In the genomic region with DNA sequence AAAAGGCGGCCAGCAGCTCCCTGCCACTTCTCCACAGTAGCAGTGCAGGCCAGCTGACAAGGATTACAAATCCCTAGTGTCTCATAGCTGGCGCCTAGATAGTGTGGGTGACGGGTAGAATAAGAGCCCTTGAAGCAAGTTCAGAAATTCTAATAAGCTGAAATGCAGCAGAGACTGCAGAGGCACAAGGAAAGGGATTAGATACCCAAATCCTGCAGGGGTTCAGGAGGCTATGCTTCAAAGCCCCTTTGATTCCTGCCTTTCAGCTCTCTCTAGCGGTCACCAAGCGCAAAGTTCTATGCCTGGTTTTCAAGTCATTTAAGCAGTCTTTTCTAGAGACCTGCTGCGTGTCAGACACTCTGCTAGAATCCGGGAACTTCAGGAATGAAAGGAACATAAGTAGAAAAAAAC, we compare ENCODE assay signal across 8 cellular contexts.
DNase-seq lines count a peak whose midpoint lies in the region; ATAC-seq, FAIRE-seq and TF ChIP-seq lines count a peak whose summit lies in the region.

No MANE protein-coding gene starts in this region.

- H3K36me3 ChIP-seq in GM23248 (ENCODE audit: low read depth): no peaks in the 10 kb centered on the region
- H3K36me3 ChIP-seq in GM12878 (ENCODE audit: control insufficient read depth in 2 of 2, insufficient read depth in 2 of 2, low read length in 1 of 2): no peaks in the 10 kb centered on the region
- H3K36me3 ChIP-seq in hepatocyte (replicated peaks; ENCODE audit: insufficient read depth, low read depth): no peaks in the 10 kb centered on the region

- no peak for TF ChIP-seq POLR2A in GM12878 (IDR thresholded peaks at IDR 0.05; ENCODE audit: low read depth, low read length)

- no peaks in the 10 kb centered on the region for H4K20me1 ChIP-seq in GM23248 (ENCODE audit: insufficient read depth)
- H4K20me1 ChIP-seq in GM12878 (ENCODE audit: control insufficient read depth, insufficient read depth): no peaks in the 10 kb centered on the region
- no peaks in the 10 kb centered on the region for H4K20me1 ChIP-seq in hepatocyte (ENCODE audit: insufficient read depth, poor library complexity, severe bottlenecking)

- H3K4me2 ChIP-seq in GM23248 (ENCODE audit: unreplicated experiment): peak overlapping the region; percentile 77
- peak overlapping the region; percentile 85; the same call in 1 of the 2 replicates for H3K4me2 ChIP-seq in GM12878 (ENCODE audit: control insufficient read depth, insufficient read depth)
- H3K4me2 ChIP-seq in hepatocyte: peak overlapping the region; percentile 91

- POLR2A ChIA-PET in GM12878 (lab: Charles Lee): no interaction called here

- H2AFZ ChIP-seq in GM23248: peak overlapping the region; percentile 52
- H2AFZ ChIP-seq in GM12878 (ENCODE audit: control insufficient read depth, low read depth, low read length): peak overlapping the region; percentile 69
- peak overlapping the region; percentile 55 for H2AFZ ChIP-seq in hepatocyte

- RAD21 ChIA-PET in GM12878 (lab: Charles Lee; ENCODE audit: unreplicated experiment): interaction anchor here (0.8 to 1.5 kb wide), 4 partner anchors 11 to 151 kb away, joined by 3 to 5 read pairs (median 4); a partner anchor contains a TSS

- TF ChIP-seq CTCF in GM12878 (IDR thresholded peaks at IDR 0.05 in 2 of 3, conservative IDR thresholded peaks at IDR 0.05 in 1 of 3; ENCODE audit: control insufficient read depth in 2 of 3, extremely low read depth in 1 of 3, insufficient read depth in 1 of 3, low read depth in 3 of 3, low read length in 3 of 3) (peak; percentile 37 to 49 (median 43); a peak in 5 of 6 replicates), hepatocyte (IDR thresholded peaks at IDR 0.05; ENCODE audit: poor library complexity) (peak; percentile 50)

- H3K9me3 ChIP-seq in GM23248 (ENCODE audit: low read depth): no peaks in the 10 kb centered on the region
- H3K9me3 ChIP-seq in GM12878 (replicated peaks; ENCODE audit: control insufficient read depth, insufficient read depth, low read length): no peaks in the 10 kb centered on the region
- H3K9me3 ChIP-seq in hepatocyte (ENCODE audit: low read depth): no peaks in the 10 kb centered on the region

- in situ Hi-C loops in GM23248 (cut with MboI) (no loop called here), GM12878 (cut with MboI) (no loop called here)

- peaks cover 25% of the 10 kb centered on the region; the same call in 1 of the 2 replicates for H3F3A ChIP-seq in GM23248 (ENCODE audit: insufficient read depth)

- WGBS in GM23248 (ENCODE audit: low coverage in 1 of 2, low lambda C conversion rate in 2 of 2, missing lambda C conversion rate in 2 of 2), 2 experiments: 0 to 5% methylated on average over 7 of the region's 7 CpGs
- WGBS in GM12878 (ENCODE audit: insufficient coverage, insufficient replicate concordance, low lambda C conversion rate, missing lambda C conversion rate): 14% methylated on average over 7 of the region's 7 CpGs
- 24% methylated on average over 7 of the region's 7 CpGs for WGBS in hepatocyte (ENCODE audit: low lambda C conversion rate, missing lambda C conversion rate)

- DNase-seq in DMS114 treated with DMSO at 0.1 percent for 48 hours (lab: John Stamatoyannopoulos, UW; ENCODE audit: unreplicated experiment): peak; percentile 51
- peak; percentile 65 for DNase-seq in GM23248
- peak; percentile 93 to 98 for DNase-seq in NCI-H524 (lab: John Stamatoyannopoulos, UW)
- no peak for DNase-seq in GM12878 (ENCODE audit: low read depth, low spot score)
- DNase-seq in hepatocyte (ENCODE audit: low spot score): peak; percentile 62
- DNase-seq in retina: peak; percentile 67

- peak overlapping the region; percentile 81 for H3K9ac ChIP-seq in GM23248
- no peak overlapping the region for H3K9ac ChIP-seq in GM12878 (ENCODE audit: control insufficient read depth, insufficient read depth, low read length)

- H3K4me3 ChIP-seq in GM23248 (peak overlapping the region; percentile 68), GM12878 (peak overlapping the region; percentile 63; the same call in 1 of the 2 replicates), hepatocyte (peak overlapping the region; percentile 41)

- H3K27me3 ChIP-seq in GM23248 (replicated peaks; ENCODE audit: insufficient read depth) (no peaks in the 10 kb centered on the region), GM12878 (replicated peaks in 1 of 2; ENCODE audit: control insufficient read depth in 2 of 2, insufficient read depth in 2 of 2, low read length in 1 of 2) (no peaks in the 10 kb centered on the region), hepatocyte (no peaks in the 10 kb centered on the region)

- intact Hi-C loops in GM12878 (cut with micrococcal nuclease; ENCODE audit: unreplicated experiment): no loop called here

- FAIRE-seq in GM12878 (lab: Jason Lieb, UNC): no peak

- CTCF ChIA-PET in GM12878 (lab: Yijun Ruan, JAX): interaction anchor here (0.9 to 2.6 kb wide), 9 partner anchors 12 to 156 kb away, joined by 3 to 21 read pairs (median 3); no protein-coding TSS in a partner anchor

- TF ChIP-seq EP300 in GM12878 (IDR thresholded peaks at IDR 0.05; ENCODE audit: borderline replicate concordance in 1 of 2, control insufficient read depth in 1 of 2, low read depth in 2 of 2, low read length in 2 of 2): no peak

- ATAC-seq in GM12878: peak; percentile 43
- no peak for ATAC-seq in GM18498 (IDR thresholded peaks at IDR 0.05; ENCODE audit: unreplicated experiment)
- no peak for ATAC-seq in HG03095 (IDR thresholded peaks at IDR 0.05; ENCODE audit: unreplicated experiment)

- H3K4me1 ChIP-seq in GM23248 (ENCODE audit: insufficient read depth) (peaks cover 21% of the 10 kb centered on the region), GM12878 (ENCODE audit: control insufficient read depth, insufficient read depth, low read length) (peaks cover 6% of the 10 kb centered on the region), hepatocyte (ENCODE audit: insufficient read depth) (no peaks in the 10 kb centered on the region)

- H3K79me2 ChIP-seq in GM23248 (ENCODE audit: insufficient read depth) (no peaks in the 10 kb centered on the region), GM12878 (ENCODE audit: control insufficient read depth, insufficient read depth, low read length) (no peaks in the 10 kb centered on the region), hepatocyte (no peaks in the 10 kb centered on the region)

- H3K27ac ChIP-seq in GM23248: peak overlapping the region; percentile 80
- no peak overlapping the region for H3K27ac ChIP-seq in GM12878 (ENCODE audit: control insufficient read depth, insufficient read depth)
- H3K27ac ChIP-seq in hepatocyte: peak overlapping the region; percentile 94

- SMC1A ChIA-PET in GM12878 (lab: Charles Lee; ENCODE audit: uncharacterized antibody, unreplicated experiment): interaction anchor here (0.9 to 1.5 kb wide), 5 partner anchors 12 to 46 kb away, joined by 3 to 8 read pairs (median 3); no protein-coding TSS in a partner anchor

- BruUV-seq in GM12878 (replicated peaks; lab: Mats Ljungman, UMichigan): no TSS peak

- TF ChIP-seq RAD21 in GM12878 (IDR thresholded peaks at IDR 0.05; ENCODE audit: insufficient read depth, low read depth, low read length): peak; percentile 66

- H3K9me2 ChIP-seq in GM23248 (ENCODE audit: insufficient read depth) (no peaks in the 10 kb centered on the region), hepatocyte (replicated peaks; ENCODE audit: insufficient read depth) (no peaks in the 10 kb centered on the region)

TF ChIP-seq in GM12878, 131 proteins besides CTCF, POLR2A, EP300 and RAD21 (continues in another document):
- TF ChIP-seq, protein P1, sequence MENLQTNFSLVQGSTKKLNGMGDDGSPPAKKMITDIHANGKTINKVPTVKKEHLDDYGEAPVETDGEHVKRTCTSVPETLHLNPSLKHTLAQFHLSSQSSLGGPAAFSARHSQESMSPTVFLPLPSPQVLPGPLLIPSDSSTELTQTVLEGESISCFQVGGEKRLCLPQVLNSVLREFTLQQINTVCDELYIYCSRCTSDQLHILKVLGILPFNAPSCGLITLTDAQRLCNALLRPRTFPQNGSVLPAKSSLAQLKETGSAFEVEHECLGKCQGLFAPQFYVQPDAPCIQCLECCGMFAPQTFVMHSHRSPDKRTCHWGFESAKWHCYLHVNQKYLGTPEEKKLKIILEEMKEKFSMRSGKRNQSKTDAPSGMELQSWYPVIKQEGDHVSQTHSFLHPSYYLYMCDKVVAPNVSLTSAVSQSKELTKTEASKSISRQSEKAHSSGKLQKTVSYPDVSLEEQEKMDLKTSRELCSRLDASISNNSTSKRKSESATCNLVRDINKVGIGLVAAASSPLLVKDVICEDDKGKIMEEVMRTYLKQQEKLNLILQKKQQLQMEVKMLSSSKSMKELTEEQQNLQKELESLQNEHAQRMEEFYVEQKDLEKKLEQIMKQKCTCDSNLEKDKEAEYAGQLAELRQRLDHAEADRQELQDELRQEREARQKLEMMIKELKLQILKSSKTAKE (IDR thresholded peaks at IDR 0.05; ENCODE audit: low read depth, poor library complexity, severe bottlenecking): no peak
- TF ChIP-seq, protein P2, sequence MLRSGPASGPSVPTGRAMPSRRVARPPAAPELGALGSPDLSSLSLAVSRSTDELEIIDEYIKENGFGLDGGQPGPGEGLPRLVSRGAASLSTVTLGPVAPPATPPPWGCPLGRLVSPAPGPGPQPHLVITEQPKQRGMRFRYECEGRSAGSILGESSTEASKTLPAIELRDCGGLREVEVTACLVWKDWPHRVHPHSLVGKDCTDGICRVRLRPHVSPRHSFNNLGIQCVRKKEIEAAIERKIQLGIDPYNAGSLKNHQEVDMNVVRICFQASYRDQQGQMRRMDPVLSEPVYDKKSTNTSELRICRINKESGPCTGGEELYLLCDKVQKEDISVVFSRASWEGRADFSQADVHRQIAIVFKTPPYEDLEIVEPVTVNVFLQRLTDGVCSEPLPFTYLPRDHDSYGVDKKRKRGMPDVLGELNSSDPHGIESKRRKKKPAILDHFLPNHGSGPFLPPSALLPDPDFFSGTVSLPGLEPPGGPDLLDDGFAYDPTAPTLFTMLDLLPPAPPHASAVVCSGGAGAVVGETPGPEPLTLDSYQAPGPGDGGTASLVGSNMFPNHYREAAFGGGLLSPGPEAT (IDR thresholded peaks at IDR 0.05; ENCODE audit: low read depth): no peak
- no peak for TF ChIP-seq SP1 (IDR thresholded peaks at IDR 0.05; ENCODE audit: low read depth, low read length)
- no peak for TF ChIP-seq EGR1 (IDR thresholded peaks at IDR 0.05; ENCODE audit: borderline replicate concordance in 1 of 2, low read depth in 2 of 2, low read length in 2 of 2)
- TF ChIP-seq CHD2 (IDR thresholded peaks at IDR 0.05; ENCODE audit: borderline replicate concordance, low read depth, low read length): no peak
- 0 out of 2 replicates have a peak, but pooled peaks have one; percentile 8 for TF ChIP-seq YY1 (IDR thresholded peaks at IDR 0.05; ENCODE audit: low read depth, low read length)
- TF ChIP-seq SMC3 (IDR thresholded peaks at IDR 0.05; ENCODE audit: borderline replicate concordance, low read length): peak; percentile 14; the same call in 1 of the 2 replicates
